Comparison of ENCODE assay signal across 20 cellular contexts in genomic region chr7:108368466-108368865, GRCh38.
DNase-seq lines count a peak whose midpoint lies in the region; ATAC-seq and TF ChIP-seq lines count a peak whose summit lies in the region.
"Had no signal": no experiment of that assay in that cellular context is flagged by ENCODE, and none has a peak within 500 bp of the region (broad histone marks: within the 10 kb centered on the region; RNA-seq: fewer than 3 reads in every experiment).

No MANE protein-coding gene starts in this region.

- ATAC-seq in HG03135 (IDR thresholded peaks at IDR 0.05; ENCODE audit: unreplicated experiment) (no peak), esophagus mucosa (no peak)
- ATAC-seq: K562, lower lobe of right lung had no signal

- no peaks in the 10 kb centered on the region for H3K36me3 Mint-ChIP-seq in chondrocyte (ENCODE audit: low read depth)
- H3K36me3 Mint-ChIP-seq in osteocyte (ENCODE audit: unreplicated experiment): peaks cover 9% of the 10 kb centered on the region

- H3K4me1 Mint-ChIP-seq in chondrocyte (ENCODE audit: low read depth) (peaks cover 53% of the 10 kb centered on the region), osteocyte (ENCODE audit: unreplicated experiment) (peaks cover 62% of the 10 kb centered on the region)
- H3K4me1 Mint-ChIP-seq: activated CD4-positive, alpha-beta T cell treated with anti-CD3 and anti-CD28 coated beads, Interleukin-2, amount 10 ng/mL, durations not matched to agents 24 days and 14 days had no signal

- TF ChIP-seq CTCF in chondrocyte (IDR thresholded peaks at IDR 0.05) (no peak), osteocyte (IDR thresholded peaks at IDR 0.05) (no peak)

- H3K4me3 Mint-ChIP-seq in chondrocyte (ENCODE audit: unreplicated experiment) (peak overlapping the region; percentile 3), osteocyte (ENCODE audit: unreplicated experiment) (no peak overlapping the region)
- H3K4me3 Mint-ChIP-seq: activated CD4-positive, alpha-beta T cell treated with anti-CD3 and anti-CD28 coated beads, Interleukin-2, amount 10 ng/mL, durations not matched to agents 24 days and 14 days had no signal

- H3K9me3 Mint-ChIP-seq in chondrocyte (ENCODE audit: low read depth) (peaks cover 10% of the 10 kb centered on the region), osteocyte (ENCODE audit: unreplicated experiment) (peaks cover 8% of the 10 kb centered on the region)
- H3K9me3 Mint-ChIP-seq: activated CD4-positive, alpha-beta T cell treated with anti-CD3 and anti-CD28 coated beads, Interleukin-2, amount 10 ng/mL, durations not matched to agents 24 days and 14 days had no signal

- no peaks in the 10 kb centered on the region for H3K27me3 Mint-ChIP-seq in chondrocyte (ENCODE audit: low read depth)
- no peaks in the 10 kb centered on the region for H3K27me3 Mint-ChIP-seq in osteocyte (ENCODE audit: unreplicated experiment)

- H3K27ac Mint-ChIP-seq in chondrocyte (ENCODE audit: unreplicated experiment) (peak overlapping the region; percentile 78), osteocyte (ENCODE audit: unreplicated experiment) (peak overlapping the region; percentile 80)
- H3K27ac Mint-ChIP-seq: activated CD4-positive, alpha-beta T cell treated with anti-CD3 and anti-CD28 coated beads, Interleukin-2, amount 10 ng/mL, durations not matched to agents 24 days and 14 days had no signal

- peak in 2 of 3 experiments; percentile 24 to 65 for DNase-seq in NCI-H1417 (lab: John Stamatoyannopoulos, UW)
- no peak for DNase-seq in NCI-H1417 treated with DMSO at 0.1 percent for 48 hours (lab: John Stamatoyannopoulos, UW)
- peak; percentile 29 to 82 for DNase-seq in NCI-H2081 (lab: John Stamatoyannopoulos, UW)
- no peak for DNase-seq in chondrocyte (ENCODE audit: low spot score)
- DNase-seq in osteocyte (ENCODE audit: extremely low spot score, unreplicated experiment): no peak
- no peak for DNase-seq in DMS79 (lab: John Stamatoyannopoulos, UW)
- DNase-seq: activated CD4-positive, alpha-beta T cell treated with anti-CD3 and anti-CD28 coated beads, Interleukin-2, amount 10 ng/mL, durations not matched to agents 24 days and 14 days; activated CD8-positive, alpha-beta memory T cell treated with anti-CD3 and anti-CD28 coated beads, Interleukin-2, amount 50 U/mL, for 4 hours; activated effector memory CD4-positive, alpha-beta T cell treated with anti-CD3 and anti-CD28 coated beads, Interleukin-2, amount 50 U/mL, for 16 hours; adrenal gland; DMS79 treated with DMSO at 0.1 percent for 48 hours; effector memory CD4-positive, alpha-beta T cell; islet precursor cell; lower lobe of right lung; retina; stimulated activated CD4-positive, alpha-beta T cell treated with anti-CD3 and anti-CD28 coated beads, Interleukin-12 subunit alpha, Interleukin-12 subunit beta, amount 100 ng/mL, for 4 hours; SW 1271 had no signal

Comparison
In these comparisons a context has a peak if more than half of its experiments do, and no peak if none do; other contexts are left out.
1. DNase-seq: peak in NCI-H1417 (2 of 3) and NCI-H2081 (2 of 2); none in NCI-H1417 treated with DMSO at 0.1 percent for 48 hours (single experiment), chondrocyte (single experiment), osteocyte (single experiment) and DMS79 (single experiment).